2 cellular contexts compared by ENCODE assay signal in genomic region chr4:60750962-60751361, GRCh38.
A peak's percentile ranks its signal among the peaks of the same experiment; 100 is the strongest.
TF ChIP-seq lines count a peak whose summit lies in the region.

No MANE protein-coding gene starts in this region.

TF ChIP-seq in IMR-90, 13 proteins besides CTCF, POLR2A, EP300 and RAD21:
- TF ChIP-seq CHD1 (IDR thresholded peaks at IDR 0.05; ENCODE audit: low read depth, low read length) (no peak), USF2 (IDR thresholded peaks at IDR 0.05; ENCODE audit: low read depth, low read length) (no peak), ELK1 (IDR thresholded peaks at IDR 0.05; ENCODE audit: borderline replicate concordance, low read depth, low read length) (no peak), CEBPB (IDR thresholded peaks at IDR 0.05; ENCODE audit: low read depth, low read length) (peak; percentile 74), MXI1 (IDR thresholded peaks at IDR 0.05; ENCODE audit: borderline replicate concordance, low read depth, low read length) (no peak), NFE2L2 (IDR thresholded peaks at IDR 0.05; ENCODE audit: low read depth, low read length) (no peak)

TF ChIP-seq in K562, 482 proteins besides CTCF, POLR2A, EP300 and RAD21:
- TF ChIP-seq MAFF (IDR thresholded peaks at IDR 0.05; ENCODE audit: low read length): no peak
- TF ChIP-seq CEBPB (tag; IDR thresholded peaks at IDR 0.05): peak; percentile 39; the same call in 1 of the 2 replicates
- TF ChIP-seq CEBPG (CRISPR knock-in tag; IDR thresholded peaks at IDR 0.05): no peak
- peak in 1 of 2 experiments; percentile 62; a peak in 2 of 4 replicates for TF ChIP-seq CEBPG (tag; conservative IDR thresholded peaks at IDR 0.05 in 1 of 2, IDR thresholded peaks at IDR 0.05 in 1 of 2)
